In genomic region chr17:66450008-66450856, GRCh38 we compare ENCODE assay signal across 1 cellular context.
TF ChIP-seq lines count a peak whose summit lies in the region.

No MANE protein-coding gene starts in this region.

TF ChIP-seq in GM23338, 12 proteins besides CTCF, POLR2A, EP300 and RAD21:
- no peak for TF ChIP-seq EZH2phosphoT487 (IDR thresholded peaks at IDR 0.05; ENCODE audit: unreplicated experiment)
- TF ChIP-seq, protein P1, sequence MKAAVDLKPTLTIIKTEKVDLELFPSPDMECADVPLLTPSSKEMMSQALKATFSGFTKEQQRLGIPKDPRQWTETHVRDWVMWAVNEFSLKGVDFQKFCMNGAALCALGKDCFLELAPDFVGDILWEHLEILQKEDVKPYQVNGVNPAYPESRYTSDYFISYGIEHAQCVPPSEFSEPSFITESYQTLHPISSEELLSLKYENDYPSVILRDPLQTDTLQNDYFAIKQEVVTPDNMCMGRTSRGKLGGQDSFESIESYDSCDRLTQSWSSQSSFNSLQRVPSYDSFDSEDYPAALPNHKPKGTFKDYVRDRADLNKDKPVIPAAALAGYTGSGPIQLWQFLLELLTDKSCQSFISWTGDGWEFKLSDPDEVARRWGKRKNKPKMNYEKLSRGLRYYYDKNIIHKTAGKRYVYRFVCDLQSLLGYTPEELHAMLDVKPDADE (IDR thresholded peaks at IDR 0.05): no peak
- TF ChIP-seq REST (IDR thresholded peaks at IDR 0.05; ENCODE audit: unreplicated experiment): no peak
- no peak for TF ChIP-seq CREB1 (CRISPR knock-in tag; IDR thresholded peaks at IDR 0.05; ENCODE audit: low read depth)
- TF ChIP-seq, protein P2, sequence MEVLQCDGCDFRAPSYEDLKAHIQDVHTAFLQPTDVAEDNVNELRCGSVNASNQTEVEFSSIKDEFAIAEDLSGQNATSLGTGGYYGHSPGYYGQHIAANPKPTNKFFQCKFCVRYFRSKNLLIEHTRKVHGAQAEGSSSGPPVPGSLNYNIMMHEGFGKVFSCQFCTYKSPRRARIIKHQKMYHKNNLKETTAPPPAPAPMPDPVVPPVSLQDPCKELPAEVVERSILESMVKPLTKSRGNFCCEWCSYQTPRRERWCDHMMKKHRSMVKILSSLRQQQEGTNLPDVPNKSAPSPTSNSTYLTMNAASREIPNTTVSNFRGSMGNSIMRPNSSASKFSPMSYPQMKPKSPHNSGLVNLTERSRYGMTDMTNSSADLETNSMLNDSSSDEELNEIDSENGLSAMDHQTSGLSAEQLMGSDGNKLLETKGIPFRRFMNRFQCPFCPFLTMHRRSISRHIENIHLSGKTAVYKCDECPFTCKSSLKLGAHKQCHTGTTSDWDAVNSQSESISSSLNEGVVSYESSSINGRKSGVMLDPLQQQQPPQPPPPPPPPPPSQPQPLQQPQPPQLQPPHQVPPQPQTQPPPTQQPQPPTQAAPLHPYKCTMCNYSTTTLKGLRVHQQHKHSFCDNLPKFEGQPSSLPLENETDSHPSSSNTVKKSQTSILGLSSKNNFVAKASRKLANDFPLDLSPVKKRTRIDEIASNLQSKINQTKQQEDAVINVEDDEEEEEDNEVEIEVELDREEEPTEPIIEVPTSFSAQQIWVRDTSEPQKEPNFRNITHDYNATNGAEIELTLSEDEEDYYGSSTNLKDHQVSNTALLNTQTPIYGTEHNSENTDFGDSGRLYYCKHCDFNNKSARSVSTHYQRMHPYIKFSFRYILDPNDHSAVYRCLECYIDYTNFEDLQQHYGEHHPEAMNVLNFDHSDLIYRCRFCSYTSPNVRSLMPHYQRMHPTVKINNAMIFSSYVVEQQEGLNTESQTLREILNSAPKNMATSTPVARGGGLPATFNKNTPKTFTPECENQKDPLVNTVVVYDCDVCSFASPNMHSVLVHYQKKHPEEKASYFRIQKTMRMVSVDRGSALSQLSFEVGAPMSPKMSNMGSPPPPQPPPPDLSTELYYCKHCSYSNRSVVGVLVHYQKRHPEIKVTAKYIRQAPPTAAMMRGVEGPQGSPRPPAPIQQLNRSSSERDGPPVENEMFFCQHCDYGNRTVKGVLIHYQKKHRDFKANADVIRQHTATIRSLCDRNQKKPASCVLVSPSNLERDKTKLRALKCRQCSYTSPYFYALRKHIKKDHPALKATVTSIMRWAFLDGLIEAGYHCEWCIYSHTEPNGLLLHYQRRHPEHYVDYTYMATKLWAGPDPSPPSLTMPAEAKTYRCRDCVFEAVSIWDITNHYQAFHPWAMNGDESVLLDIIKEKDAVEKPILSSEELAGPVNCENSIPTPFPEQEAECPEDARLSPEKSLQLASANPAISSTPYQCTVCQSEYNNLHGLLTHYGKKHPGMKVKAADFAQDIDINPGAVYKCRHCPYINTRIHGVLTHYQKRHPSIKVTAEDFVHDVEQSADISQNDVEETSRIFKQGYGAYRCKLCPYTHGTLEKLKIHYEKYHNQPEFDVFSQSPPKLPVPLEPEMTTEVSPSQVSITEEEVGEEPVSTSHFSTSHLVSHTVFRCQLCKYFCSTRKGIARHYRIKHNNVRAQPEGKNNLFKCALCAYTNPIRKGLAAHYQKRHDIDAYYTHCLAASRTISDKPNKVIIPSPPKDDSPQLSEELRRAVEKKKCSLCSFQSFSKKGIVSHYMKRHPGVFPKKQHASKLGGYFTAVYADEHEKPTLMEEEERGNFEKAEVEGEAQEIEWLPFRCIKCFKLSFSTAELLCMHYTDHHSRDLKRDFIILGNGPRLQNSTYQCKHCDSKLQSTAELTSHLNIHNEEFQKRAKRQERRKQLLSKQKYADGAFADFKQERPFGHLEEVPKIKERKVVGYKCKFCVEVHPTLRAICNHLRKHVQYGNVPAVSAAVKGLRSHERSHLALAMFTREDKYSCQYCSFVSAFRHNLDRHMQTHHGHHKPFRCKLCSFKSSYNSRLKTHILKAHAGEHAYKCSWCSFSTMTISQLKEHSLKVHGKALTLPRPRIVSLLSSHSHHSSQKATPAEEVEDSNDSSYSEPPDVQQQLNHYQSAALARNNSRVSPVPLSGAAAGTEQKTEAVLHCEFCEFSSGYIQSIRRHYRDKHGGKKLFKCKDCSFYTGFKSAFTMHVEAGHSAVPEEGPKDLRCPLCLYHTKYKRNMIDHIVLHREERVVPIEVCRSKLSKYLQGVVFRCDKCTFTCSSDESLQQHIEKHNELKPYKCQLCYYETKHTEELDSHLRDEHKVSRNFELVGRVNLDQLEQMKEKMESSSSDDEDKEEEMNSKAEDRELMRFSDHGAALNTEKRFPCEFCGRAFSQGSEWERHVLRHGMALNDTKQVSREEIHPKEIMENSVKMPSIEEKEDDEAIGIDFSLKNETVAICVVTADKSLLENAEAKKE (CRISPR knock-in tag; IDR thresholded peaks at IDR 0.05): no peak
- TF ChIP-seq STAT1 (IDR thresholded peaks at IDR 0.05; ENCODE audit: unreplicated experiment): no peak
- TF ChIP-seq JUNB (IDR thresholded peaks at IDR 0.05; ENCODE audit: unreplicated experiment): no peak
- no peak for TF ChIP-seq ZNF331 (CRISPR knock-in tag; IDR thresholded peaks at IDR 0.05; ENCODE audit: low read depth)
- no peak for TF ChIP-seq EZH2 (IDR thresholded peaks at IDR 0.05; ENCODE audit: low read depth, unreplicated experiment)
- no peak for TF ChIP-seq POLR2AphosphoS5 (IDR thresholded peaks at IDR 0.05; ENCODE audit: low read depth)
- TF ChIP-seq NANOG (IDR thresholded peaks at IDR 0.05; ENCODE audit: borderline replicate concordance): no peak
- no peak for TF ChIP-seq ZNF114 (CRISPR knock-in tag; IDR thresholded peaks at IDR 0.05)
